15 cellular contexts compared by ENCODE assay signal in the genomic region with DNA sequence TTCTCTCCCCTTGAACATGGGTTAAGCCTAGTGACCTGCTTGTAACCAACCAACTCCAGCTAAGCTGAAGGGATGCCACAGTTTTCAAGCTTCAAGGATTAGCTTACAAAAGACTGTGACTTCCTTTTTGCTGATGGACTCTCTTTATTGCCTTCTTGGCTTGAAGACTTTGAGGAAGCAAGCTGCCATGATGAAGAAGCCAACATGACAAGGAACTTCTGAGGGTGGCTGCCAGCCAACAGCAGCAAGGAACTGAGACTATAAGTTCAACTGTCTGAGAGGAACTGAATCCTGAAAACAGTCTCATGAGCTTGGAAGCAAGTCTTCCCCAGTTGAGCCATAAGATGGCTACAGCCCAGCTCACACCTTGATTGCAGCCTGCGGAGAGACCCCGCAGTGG.
A peak's percentile ranks its signal among the peaks of the same experiment; 100 is the strongest.
DNase-seq lines count a peak whose midpoint lies in the region; ATAC-seq and TF ChIP-seq lines count a peak whose summit lies in the region.
"Had no signal": no experiment of that assay in that cellular context is flagged by ENCODE, and none has a peak within 500 bp of the region (broad histone marks: within the 10 kb centered on the region; RNA-seq: fewer than 3 reads in every experiment).

No MANE protein-coding gene starts in this region.

- peak overlapping the region; percentile 57 for H3K27ac ChIP-seq in HL-60 (replicated peaks)
- H3K27ac ChIP-seq: colonic mucosa, hepatocyte had no signal

- ATAC-seq in left cardiac atrium (peak; percentile 41 to 56), HG03095 (IDR thresholded peaks at IDR 0.05; ENCODE audit: unreplicated experiment) (no peak), HG02571 (IDR thresholded peaks at IDR 0.05; ENCODE audit: unreplicated experiment) (no peak)
- ATAC-seq: esophagus mucosa, T-cell had no signal

- DNase-seq in HL-60 (ENCODE audit: low read depth in 1 of 2, low spot score in 1 of 2) (peak; percentile 66 to 76), SIG-M5 treated with dmso at 0.1 percent for 504 hours (lab: John Stamatoyannopoulos, UW; ENCODE audit: unreplicated experiment) (peak; percentile 80), left cardiac atrium (peak; percentile 53), posterior vena cava (ENCODE audit: low spot score) (peak; percentile 84), ecto neural progenitor cell (ENCODE audit: low spot score) (no peak), LoVo (ENCODE audit: low spot score) (no peak)
- DNase-seq: Calu3; colonic mucosa; NCI-H1105; stimulated activated CD4-positive, alpha-beta T cell treated with anti-CD3 and anti-CD28 coated beads, Interleukin-4, amount 100 ng/mL, for 1 hour had no signal

- no peak overlapping the region for H3K4me3 ChIP-seq in HL-60 (replicated peaks; ENCODE audit: insufficient read depth, low read length)
- H3K4me3 ChIP-seq: colonic mucosa, hepatocyte had no signal

- H3K27me3 ChIP-seq in HL-60 (ENCODE audit: insufficient read depth, poor library complexity, severe bottlenecking): no peaks in the 10 kb centered on the region
- H3K27me3 ChIP-seq: colonic mucosa, hepatocyte had no signal

- no peak for TF ChIP-seq CTCF in HL-60 (IDR thresholded peaks at IDR 0.05; ENCODE audit: insufficient read depth, low read length)

- intact Hi-C loops in left cardiac atrium (cut with DNase I) (no loop called here), posterior vena cava (cut with DNase I) (no loop called here)

Comparison
In these comparisons a context has a peak if more than half of its experiments do, and no peak if none do; other contexts are left out.
1. DNase-seq: peak in HL-60 (2 of 2), SIG-M5 treated with dmso at 0.1 percent for 504 hours (single experiment), left cardiac atrium (single experiment) and posterior vena cava (single experiment); none in ecto neural progenitor cell (single experiment) and LoVo (single experiment).
2. ATAC-seq: peak in left cardiac atrium (2 of 2); none in HG03095 (single experiment) and HG02571 (single experiment).